ENCODE assay signal across 1 cellular context in genomic region chr11:68840661-68841653, GRCh38.
TF ChIP-seq lines count a peak whose summit lies in the region.

No MANE protein-coding gene starts in this region.

TF ChIP-seq in HepG2, 621 proteins besides CTCF, POLR2A, EP300 and RAD21 (continued from another document and continues in another):
- TF ChIP-seq SKI (IDR thresholded peaks at IDR 0.05; ENCODE audit: partially characterized antibody) = peak; percentile 86
- TF ChIP-seq GLMP (CRISPR knock-in tag; IDR thresholded peaks at IDR 0.05; ENCODE audit: borderline replicate concordance) = no peak
- peak; percentile 92 for TF ChIP-seq ZNF687 (CRISPR knock-in tag; IDR thresholded peaks at IDR 0.05)
- TF ChIP-seq NRL (CRISPR knock-in tag; IDR thresholded peaks at IDR 0.05; ENCODE audit: borderline replicate concordance) = no peak
- no peak for TF ChIP-seq JARID2 (CRISPR knock-in tag; IDR thresholded peaks at IDR 0.05; ENCODE audit: insufficient replicate concordance)
- TF ChIP-seq CCDC6 (CRISPR knock-in tag; IDR thresholded peaks at IDR 0.05) = 0 out of 2 replicates have a peak, but pooled peaks have one; percentile 16
- TF ChIP-seq, protein P1, sequence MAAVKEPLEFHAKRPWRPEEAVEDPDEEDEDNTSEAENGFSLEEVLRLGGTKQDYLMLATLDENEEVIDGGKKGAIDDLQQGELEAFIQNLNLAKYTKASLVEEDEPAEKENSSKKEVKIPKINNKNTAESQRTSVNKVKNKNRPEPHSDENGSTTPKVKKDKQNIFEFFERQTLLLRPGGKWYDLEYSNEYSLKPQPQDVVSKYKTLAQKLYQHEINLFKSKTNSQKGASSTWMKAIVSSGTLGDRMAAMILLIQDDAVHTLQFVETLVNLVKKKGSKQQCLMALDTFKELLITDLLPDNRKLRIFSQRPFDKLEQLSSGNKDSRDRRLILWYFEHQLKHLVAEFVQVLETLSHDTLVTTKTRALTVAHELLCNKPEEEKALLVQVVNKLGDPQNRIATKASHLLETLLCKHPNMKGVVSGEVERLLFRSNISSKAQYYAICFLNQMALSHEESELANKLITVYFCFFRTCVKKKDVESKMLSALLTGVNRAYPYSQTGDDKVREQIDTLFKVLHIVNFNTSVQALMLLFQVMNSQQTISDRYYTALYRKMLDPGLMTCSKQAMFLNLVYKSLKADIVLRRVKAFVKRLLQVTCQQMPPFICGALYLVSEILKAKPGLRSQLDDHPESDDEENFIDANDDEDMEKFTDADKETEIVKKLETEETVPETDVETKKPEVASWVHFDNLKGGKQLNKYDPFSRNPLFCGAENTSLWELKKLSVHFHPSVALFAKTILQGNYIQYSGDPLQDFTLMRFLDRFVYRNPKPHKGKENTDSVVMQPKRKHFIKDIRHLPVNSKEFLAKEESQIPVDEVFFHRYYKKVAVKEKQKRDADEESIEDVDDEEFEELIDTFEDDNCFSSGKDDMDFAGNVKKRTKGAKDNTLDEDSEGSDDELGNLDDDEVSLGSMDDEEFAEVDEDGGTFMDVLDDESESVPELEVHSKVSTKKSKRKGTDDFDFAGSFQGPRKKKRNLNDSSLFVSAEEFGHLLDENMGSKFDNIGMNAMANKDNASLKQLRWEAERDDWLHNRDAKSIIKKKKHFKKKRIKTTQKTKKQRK (IDR thresholded peaks at IDR 0.05; ENCODE audit: low read length) = no peak
- peak; percentile 66; the same call in 1 of the 2 replicates for TF ChIP-seq ZNF772 (CRISPR knock-in tag; IDR thresholded peaks at IDR 0.05)
- TF ChIP-seq, protein P2, sequence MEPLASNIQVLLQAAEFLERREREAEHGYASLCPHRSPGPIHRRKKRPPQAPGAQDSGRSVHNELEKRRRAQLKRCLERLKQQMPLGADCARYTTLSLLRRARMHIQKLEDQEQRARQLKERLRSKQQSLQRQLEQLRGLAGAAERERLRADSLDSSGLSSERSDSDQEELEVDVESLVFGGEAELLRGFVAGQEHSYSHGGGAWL (CRISPR knock-in tag; IDR thresholded peaks at IDR 0.05) = peak; percentile 24; the same call in 1 of the 2 replicates
- 0 out of 2 replicates have a peak, but pooled peaks have one; percentile 34 for TF ChIP-seq ZMYM4 (CRISPR knock-in tag; IDR thresholded peaks at IDR 0.05)
- TF ChIP-seq ELF4 (CRISPR knock-in tag; IDR thresholded peaks at IDR 0.05; ENCODE audit: borderline replicate concordance) = no peak
- TF ChIP-seq ZNF264 (CRISPR knock-in tag; IDR thresholded peaks at IDR 0.05) = no peak
- no peak for TF ChIP-seq ZNF136 (CRISPR knock-in tag; IDR thresholded peaks at IDR 0.05; ENCODE audit: low read depth)
- no peak for TF ChIP-seq TBP (CRISPR knock-in tag; IDR thresholded peaks at IDR 0.05)
- peak; percentile 22; the same call in 1 of the 2 replicates for TF ChIP-seq ZNF746 (CRISPR knock-in tag; IDR thresholded peaks at IDR 0.05)
- no peak for TF ChIP-seq CENPT (CRISPR knock-in tag; IDR thresholded peaks at IDR 0.05; ENCODE audit: low read depth)
- no peak for TF ChIP-seq FLYWCH1 (CRISPR knock-in tag; IDR thresholded peaks at IDR 0.05)
- no peak for TF ChIP-seq FOSL2 (CRISPR knock-in tag; IDR thresholded peaks at IDR 0.05)
- TF ChIP-seq ZFY (CRISPR knock-in tag; IDR thresholded peaks at IDR 0.05) = peak; percentile 8; the same call in 1 of the 2 replicates
- TF ChIP-seq TCF7 (IDR thresholded peaks at IDR 0.05; ENCODE audit: low read depth) = no peak
- no peak for TF ChIP-seq ZNF570 (CRISPR knock-in tag; IDR thresholded peaks at IDR 0.05; ENCODE audit: borderline replicate concordance)
- no peak for TF ChIP-seq NFE2L1 (CRISPR knock-in tag; IDR thresholded peaks at IDR 0.05; ENCODE audit: borderline replicate concordance)
- TF ChIP-seq CBFB (CRISPR knock-in tag; IDR thresholded peaks at IDR 0.05) = no peak
- no peak for TF ChIP-seq MEIS1 (CRISPR knock-in tag; IDR thresholded peaks at IDR 0.05; ENCODE audit: borderline replicate concordance)
- TF ChIP-seq TAF1 (CRISPR knock-in tag; IDR thresholded peaks at IDR 0.05) = no peak
- 0 out of 2 replicates have a peak, but pooled peaks have one; percentile 46 for TF ChIP-seq MEIS2 (CRISPR knock-in tag; IDR thresholded peaks at IDR 0.05)
- no peak for TF ChIP-seq ZNF615 (CRISPR knock-in tag; IDR thresholded peaks at IDR 0.05; ENCODE audit: borderline replicate concordance)
- 0 out of 2 replicates have a peak, but pooled peaks have one; percentile 53 for TF ChIP-seq MTF2 (CRISPR knock-in tag; IDR thresholded peaks at IDR 0.05; ENCODE audit: borderline replicate concordance)
- no peak for TF ChIP-seq ZNF660 (CRISPR knock-in tag; IDR thresholded peaks at IDR 0.05; ENCODE audit: borderline replicate concordance, low read depth)
- peak; percentile 62; the same call in 1 of the 2 replicates for TF ChIP-seq RXRA (CRISPR knock-in tag; IDR thresholded peaks at IDR 0.05)
- TF ChIP-seq NCOR1 (IDR thresholded peaks at IDR 0.05; ENCODE audit: borderline replicate concordance, low read length) = no peak
- TF ChIP-seq GABPA (IDR thresholded peaks at IDR 0.05; ENCODE audit: low read depth, low read length) = no peak
- no peak for TF ChIP-seq GABPA (CRISPR knock-in tag; IDR thresholded peaks at IDR 0.05; ENCODE audit: low read depth)
- TF ChIP-seq ZNF891 (CRISPR knock-in tag; IDR thresholded peaks at IDR 0.05) = no peak
- TF ChIP-seq, protein P3, sequence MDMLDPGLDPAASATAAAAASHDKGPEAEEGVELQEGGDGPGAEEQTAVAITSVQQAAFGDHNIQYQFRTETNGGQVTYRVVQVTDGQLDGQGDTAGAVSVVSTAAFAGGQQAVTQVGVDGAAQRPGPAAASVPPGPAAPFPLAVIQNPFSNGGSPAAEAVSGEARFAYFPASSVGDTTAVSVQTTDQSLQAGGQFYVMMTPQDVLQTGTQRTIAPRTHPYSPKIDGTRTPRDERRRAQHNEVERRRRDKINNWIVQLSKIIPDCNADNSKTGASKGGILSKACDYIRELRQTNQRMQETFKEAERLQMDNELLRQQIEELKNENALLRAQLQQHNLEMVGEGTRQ (IDR thresholded peaks at IDR 0.05; ENCODE audit: low read depth, low read length) = no peak; the same call in 1 of the 2 replicates
- TF ChIP-seq, protein P3 (CRISPR knock-in tag; IDR thresholded peaks at IDR 0.05; ENCODE audit: borderline replicate concordance) = peak; percentile 46; the same call in 1 of the 2 replicates
- TF ChIP-seq CREB1 (IDR thresholded peaks at IDR 0.05) = no peak
- TF ChIP-seq CREB1 (CRISPR knock-in tag; IDR thresholded peaks at IDR 0.05) = no peak
- no peak for TF ChIP-seq TGIF2 (CRISPR knock-in tag; IDR thresholded peaks at IDR 0.05)
- TF ChIP-seq ZNF609 (CRISPR knock-in tag; IDR thresholded peaks at IDR 0.05; ENCODE audit: borderline replicate concordance) = peak; percentile 45; the same call in 1 of the 2 replicates
- TF ChIP-seq ZNF816 (CRISPR knock-in tag; IDR thresholded peaks at IDR 0.05; ENCODE audit: borderline replicate concordance) = no peak
- TF ChIP-seq THRA (CRISPR knock-in tag; IDR thresholded peaks at IDR 0.05; ENCODE audit: borderline replicate concordance) = peak; percentile 46
- no peak for TF ChIP-seq ZNF432 (CRISPR knock-in tag; IDR thresholded peaks at IDR 0.05; ENCODE audit: borderline replicate concordance)
- TF ChIP-seq ZNF253 (CRISPR knock-in tag; IDR thresholded peaks at IDR 0.05; ENCODE audit: borderline replicate concordance) = no peak
- TF ChIP-seq, protein P4, sequence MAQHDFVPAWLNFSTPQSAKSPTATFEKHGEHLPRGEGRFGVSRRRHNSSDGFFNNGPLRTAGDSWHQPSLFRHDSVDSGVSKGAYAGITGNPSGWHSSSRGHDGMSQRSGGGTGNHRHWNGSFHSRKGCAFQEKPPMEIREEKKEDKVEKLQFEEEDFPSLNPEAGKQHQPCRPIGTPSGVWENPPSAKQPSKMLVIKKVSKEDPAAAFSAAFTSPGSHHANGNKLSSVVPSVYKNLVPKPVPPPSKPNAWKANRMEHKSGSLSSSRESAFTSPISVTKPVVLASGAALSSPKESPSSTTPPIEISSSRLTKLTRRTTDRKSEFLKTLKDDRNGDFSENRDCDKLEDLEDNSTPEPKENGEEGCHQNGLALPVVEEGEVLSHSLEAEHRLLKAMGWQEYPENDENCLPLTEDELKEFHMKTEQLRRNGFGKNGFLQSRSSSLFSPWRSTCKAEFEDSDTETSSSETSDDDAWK (CRISPR knock-in tag; IDR thresholded peaks at IDR 0.05) = no peak
- TF ChIP-seq SNAI1 (CRISPR knock-in tag; IDR thresholded peaks at IDR 0.05; ENCODE audit: borderline replicate concordance) = no peak
- no peak for TF ChIP-seq ZNF576 (CRISPR knock-in tag; IDR thresholded peaks at IDR 0.05)
- no peak for TF ChIP-seq POLR2AphosphoS5 (IDR thresholded peaks at IDR 0.05; ENCODE audit: low read depth, low read length)
